In the genomic region with DNA sequence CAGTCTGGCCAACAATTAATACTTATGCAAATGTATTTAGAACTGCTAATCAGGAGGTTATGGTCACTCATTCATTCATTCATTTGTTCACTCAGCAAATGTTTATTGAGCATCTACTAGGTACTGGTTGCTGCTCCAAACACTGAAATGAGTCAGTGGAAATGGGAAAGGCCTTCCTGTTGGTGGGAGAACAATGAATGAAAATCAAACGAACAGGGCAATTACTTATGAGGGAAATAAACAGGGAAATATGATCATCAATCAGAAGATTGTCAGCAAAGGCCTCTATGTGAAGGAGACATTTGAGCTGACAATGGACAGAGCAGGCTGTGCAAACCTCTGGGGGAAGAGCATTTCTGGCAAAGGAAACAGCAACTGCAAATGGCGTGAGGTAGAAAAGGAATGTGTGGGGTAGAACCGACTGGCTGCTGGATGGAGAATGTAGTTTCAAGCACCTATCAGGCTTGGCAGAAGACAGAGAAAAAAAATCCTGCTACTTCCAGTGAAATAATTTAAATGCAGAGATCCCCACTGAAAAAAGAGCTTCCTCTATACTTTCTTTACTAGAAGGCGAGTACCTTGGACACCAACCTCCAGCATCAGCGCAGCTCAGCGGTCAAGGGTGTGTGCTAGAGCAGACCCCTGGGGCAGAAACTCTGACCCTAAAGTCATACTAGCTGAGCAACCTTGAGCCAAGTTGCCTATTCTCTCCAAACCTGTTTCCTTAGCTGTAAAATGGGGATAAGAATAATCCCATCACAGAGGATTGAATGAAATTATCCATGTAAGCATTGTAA, we compare ENCODE assay signal across 28 cellular contexts.
DNase-seq lines count a peak whose midpoint lies in the region; ATAC-seq and TF ChIP-seq lines count a peak whose summit lies in the region.
"Had no signal": no experiment of that assay in that cellular context is flagged by ENCODE, and none has a peak within 500 bp of the region (broad histone marks: within the 10 kb centered on the region; RNA-seq: fewer than 3 reads in every experiment).

No MANE protein-coding gene starts in this region.

- H3K4me1 Mint-ChIP-seq in MCF 10A (ENCODE audit: insufficient read depth, unreplicated experiment) (peaks cover 25% of the 10 kb centered on the region), mesothelial cell of epicardium (peaks cover 52% of the 10 kb centered on the region), T-cell (no peaks in the 10 kb centered on the region)
- H3K4me1 Mint-ChIP-seq: IgD-negative memory B cell, memory B cell had no signal

- no peak for TF ChIP-seq CTCF in breast epithelium (IDR thresholded peaks at IDR 0.05)
- no peak for TF ChIP-seq CTCF in MCF 10A (IDR thresholded peaks at IDR 0.05; ENCODE audit: unreplicated experiment)
- no peak for TF ChIP-seq CTCF in mesothelial cell of epicardium (IDR thresholded peaks at IDR 0.05; ENCODE audit: unreplicated experiment)
- no peak for TF ChIP-seq CTCF in tibial artery (IDR thresholded peaks at IDR 0.05)

- intact Hi-C loops in breast epithelium (cut with DNase I; ENCODE audit: low total_unique reads), result no loop called here
- intact Hi-C loops in MCF 10A (cut with micrococcal nuclease), result no loop called here
- intact Hi-C loops in tibial artery (cut with DNase I; ENCODE audit: low total_unique reads), result no loop called here

- H3K27ac ChIP-seq in breast epithelium, result peak overlapping the region; percentile 52 to 80
- peak overlapping the region; percentile 63 to 71 for H3K27ac ChIP-seq in tibial artery
- H3K27ac ChIP-seq: 22Rv1, C4-2B, WERI-Rb-1 had no signal

- H3K4me3 Mint-ChIP-seq in MCF 10A (ENCODE audit: unreplicated experiment) (no peak overlapping the region), mesothelial cell of epicardium (no peak overlapping the region), T-cell (no peak overlapping the region)
- H3K4me3 Mint-ChIP-seq: activated T-cell treated with anti-CD3 and anti-CD28 coated beads, Interleukin-2, amount 50 U/mL, for 4 hours; IgD-negative memory B cell; memory B cell; naive B cell; T-helper 2 cell treated with Interferon-gamma antibody and Interleukin-4, amounts not matched to agents 5 μg/mL and 100 μg/mL, for 36 hours had no signal

- TF ChIP-seq POLR2A in breast epithelium (IDR thresholded peaks at IDR 0.05), result no peak

- H3K36me3 ChIP-seq in breast epithelium (no peaks in the 10 kb centered on the region), tibial artery (no peaks in the 10 kb centered on the region)
- H3K36me3 ChIP-seq: WERI-Rb-1 had no signal

- H3K4me3 ChIP-seq in breast epithelium (no peak overlapping the region), tibial artery (no peak overlapping the region)

- H3K9me3 ChIP-seq in breast epithelium, result no peaks in the 10 kb centered on the region
- H3K9me3 ChIP-seq in tibial artery, result no peaks in the 10 kb centered on the region

- DNase-seq in breast epithelium (ENCODE audit: low spot score in 2 of 2) (no peak), MCF 10A (ENCODE audit: unreplicated experiment) (no peak), amniotic epithelial cell (ENCODE audit: low read depth) (peak; percentile 56), mesothelial cell of epicardium (ENCODE audit: low spot score in 2 of 2, unreplicated experiment in 2 of 2) (no peak), tibial artery (no peak), mucosa of gallbladder (ENCODE audit: low spot score) (no peak), T-cell (no peak)
- DNase-seq: activated CD4-positive, alpha-beta T cell treated with anti-CD3 and anti-CD28 coated beads for 48 hours; activated gamma-delta T cell treated with Interleukin-2 at 50 U/mL for 16 hours; activated T-cell treated with anti-CD3 and anti-CD28 coated beads, Interleukin-2, amount 50 U/mL, for 4 hours; DMS79 treated with DMSO at 0.1 percent for 48 hours; GF-D8; head of caudate nucleus; kidney glomerular epithelial cell; naive B cell; NCI-H2029 treated with DMSO at 0.1 percent for 48 hours; NCI-H2227 treated with DMSO at 0.1 percent for 48 hours; NCI-H774; nucleus accumbens; stimulated activated CD4-positive, alpha-beta T cell treated with anti-CD3 and anti-CD28 coated beads, Interleukin-2, amount 100 ng/mL, for 48 hours; substantia nigra; WERI-Rb-1 had no signal

- CTCF ChIA-PET in MCF 10A (lab: Yijun Ruan, JAX), result interaction anchor here (0.6 kb wide), 2 partner anchors 46 to 235 kb away, joined by 3 read pairs; no protein-coding TSS in a partner anchor
- CTCF ChIA-PET in T-cell (lab: Charles Lee), result no interaction called here

- H3K27me3 ChIP-seq in breast epithelium, result no peaks in the 10 kb centered on the region
- no peaks in the 10 kb centered on the region for H3K27me3 ChIP-seq in tibial artery

- H3K27ac Mint-ChIP-seq in MCF 10A (ENCODE audit: low read depth, unreplicated experiment) (no peak overlapping the region), mesothelial cell of epicardium (peak overlapping the region; percentile 61), T-cell (no peak overlapping the region)
- H3K27ac Mint-ChIP-seq: IgD-negative memory B cell; memory B cell; naive B cell; T-helper 2 cell treated with Interferon-gamma antibody and Interleukin-4, amounts not matched to agents 5 μg/mL and 100 μg/mL, for 36 hours had no signal

- H3K9me3 Mint-ChIP-seq in MCF 10A (ENCODE audit: unreplicated experiment) (no peaks in the 10 kb centered on the region), mesothelial cell of epicardium (no peaks in the 10 kb centered on the region), T-cell (no peaks in the 10 kb centered on the region)
- H3K9me3 Mint-ChIP-seq: activated T-cell treated with anti-CD3 and anti-CD28 coated beads, Interleukin-2, amount 50 U/mL, for 4 hours; IgD-negative memory B cell; memory B cell; naive B cell; T-helper 2 cell treated with Interferon-gamma antibody and Interleukin-4, amounts not matched to agents 5 μg/mL and 100 μg/mL, for 36 hours had no signal

- H3K4me1 ChIP-seq in breast epithelium (peaks cover 12 to 18% of the 10 kb centered on the region in 2 donors), tibial artery (peaks cover 0 to 52% (median 47%) of the 10 kb centered on the region in 4 donors)

- H3K36me3 Mint-ChIP-seq in MCF 10A (ENCODE audit: insufficient read depth, unreplicated experiment), result no peaks in the 10 kb centered on the region
- no peaks in the 10 kb centered on the region for H3K36me3 Mint-ChIP-seq in mesothelial cell of epicardium
- no peaks in the 10 kb centered on the region for H3K36me3 Mint-ChIP-seq in T-cell
- H3K36me3 Mint-ChIP-seq: IgD-negative memory B cell, memory B cell, naive B cell had no signal

- BruUV-seq in MCF 10A (replicated peaks; lab: Mats Ljungman, UMichigan), result no TSS peak

- no peak for ATAC-seq in HG02763 (IDR thresholded peaks at IDR 0.05; ENCODE audit: unreplicated experiment)
- no peak for ATAC-seq in T-cell (replicated peaks in 1 of 4)
- ATAC-seq: activated T-cell treated with anti-CD3 and anti-CD28 coated beads, Interleukin-2, amount 50 U/mL, for 4 hours had no signal

- H3K27me3 Mint-ChIP-seq in MCF 10A (ENCODE audit: insufficient read depth, unreplicated experiment), result peaks cover 15% of the 10 kb centered on the region
- no peaks in the 10 kb centered on the region for H3K27me3 Mint-ChIP-seq in mesothelial cell of epicardium (ENCODE audit: low read depth)
- H3K27me3 Mint-ChIP-seq in T-cell, result peaks cover 0 to 2% of the 10 kb centered on the region in 2 donors

- POLR2A ChIA-PET in MCF 10A (lab: Yijun Ruan, JAX), result no interaction called here
- POLR2A ChIA-PET in T-cell (lab: Charles Lee), result interaction anchor here in 1 of 2 donors (0.6 kb wide), 1 partner anchor 154 kb away, joined by 11 read pairs; no protein-coding TSS in a partner anchor
